14 cellular contexts compared by ENCODE assay signal in the genomic region with DNA sequence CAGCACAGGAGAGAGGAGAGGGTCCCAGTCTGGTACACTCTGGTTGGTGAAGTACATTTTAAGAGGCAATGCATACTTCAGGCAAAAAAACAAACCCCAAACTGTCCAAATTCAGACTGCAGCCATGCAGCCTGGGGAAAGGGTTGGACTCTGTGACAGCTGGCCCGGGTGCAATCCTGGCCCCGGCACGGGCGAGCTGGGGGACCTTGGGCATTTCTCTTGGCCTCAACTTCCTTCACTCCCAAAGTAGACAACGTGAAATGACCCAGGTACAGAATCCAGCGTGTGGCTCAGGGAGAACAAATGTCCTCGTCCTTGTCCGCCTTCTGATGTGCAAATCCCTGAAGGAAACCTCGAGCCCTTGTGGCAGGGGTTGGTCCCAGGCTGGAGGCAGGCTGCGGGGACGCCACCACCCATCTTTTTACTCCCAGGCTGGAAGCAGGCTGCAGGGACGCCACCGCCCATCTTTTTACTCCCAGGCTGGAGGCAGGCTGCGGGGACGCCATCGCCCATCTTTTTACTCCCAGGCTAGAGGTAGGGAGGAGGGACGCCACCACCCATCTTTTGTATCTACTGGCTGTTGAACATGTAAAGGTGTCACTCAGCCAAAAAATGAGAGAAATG.
A peak's percentile ranks its signal among the peaks of the same experiment; 100 is the strongest.
DNase-seq lines count a peak whose midpoint lies in the region; ATAC-seq and TF ChIP-seq lines count a peak whose summit lies in the region.
"Had no signal": no experiment of that assay in that cellular context is flagged by ENCODE, and none has a peak within 500 bp of the region (broad histone marks: within the 10 kb centered on the region; RNA-seq: fewer than 3 reads in every experiment).

No MANE protein-coding gene starts in this region.

- TF ChIP-seq CTCF in left ventricle myocardium inferior (IDR thresholded peaks at IDR 0.05; ENCODE audit: borderline replicate concordance) (no peak), heart left ventricle (IDR thresholded peaks at IDR 0.05) (no peak), IMR-90 (conservative IDR thresholded peaks at IDR 0.05; ENCODE audit: low read depth, low read length) (no peak), left lung (IDR thresholded peaks at IDR 0.05) (no peak), lower lobe of right lung (IDR thresholded peaks at IDR 0.05) (no peak)

- H2BK120ac ChIP-seq in IMR-90 (ENCODE audit: low read depth, low read length), result no peak overlapping the region

- no peak for TF ChIP-seq RAD21 in IMR-90 (IDR thresholded peaks at IDR 0.05; ENCODE audit: low read length)

- H2BK15ac ChIP-seq in IMR-90 (ENCODE audit: low read depth, low read length), result no peak overlapping the region

- DNase-seq in left ventricle myocardium inferior, result peak; percentile 10
- DNase-seq in heart left ventricle, result no peak
- no peak for DNase-seq in IMR-90
- DNase-seq in left lung, result peak; percentile 20 to 36
- no peak for DNase-seq in CD1c-positive myeloid dendritic cell (ENCODE audit: extremely low spot score)
- no peak for DNase-seq in lower lobe of right lung
- no peak for DNase-seq in NOMO-1 treated with dmso at 0.1 percent for 144 hours (lab: John Stamatoyannopoulos, UW; ENCODE audit: unreplicated experiment)
- DNase-seq: Caco-2; CD8-positive, alpha-beta memory T cell; DND-41; GDM1; H9 had no signal

- ATAC-seq in heart left ventricle (no peak), IMR-90 (ENCODE audit: low read depth) (no peak), left lung (no peak), lower lobe of right lung (no peak)
- ATAC-seq: GM23338 had no signal

- H3K4me3 ChIP-seq in left ventricle myocardium inferior (no peak overlapping the region), heart left ventricle (no peak overlapping the region), IMR-90 (ENCODE audit: insufficient read depth, low read depth, low read length) (no peak overlapping the region), left lung (no peak overlapping the region), lower lobe of right lung (no peak overlapping the region)
- H3K4me3 ChIP-seq: GM23338 had no signal

- H3K4me2 ChIP-seq in IMR-90 (ENCODE audit: low read depth, low read length), result no peak overlapping the region
- H3K4me2 ChIP-seq: GM23338 had no signal

- no peak overlapping the region for H4K5ac ChIP-seq in IMR-90 (ENCODE audit: low read depth, low read length)

- H3K27me3 ChIP-seq in left ventricle myocardium inferior (ENCODE audit: low read depth), result no peaks in the 10 kb centered on the region
- no peaks in the 10 kb centered on the region for H3K27me3 ChIP-seq in heart left ventricle
- H3K27me3 ChIP-seq in IMR-90 (ENCODE audit: control insufficient read depth, insufficient read depth, low read length), result no peaks in the 10 kb centered on the region
- H3K27me3 ChIP-seq in left lung, result no peaks in the 10 kb centered on the region
- no peaks in the 10 kb centered on the region for H3K27me3 ChIP-seq in lower lobe of right lung (ENCODE audit: low read depth)

- H4K20me1 ChIP-seq in IMR-90 (ENCODE audit: insufficient read depth, low read length), result peaks cover under 1% of the 10 kb centered on the region; the same call in 1 of the 2 replicates

- no peak overlapping the region for H4K91ac ChIP-seq in IMR-90 (ENCODE audit: insufficient read depth, low read depth, low read length)

- POLR2A ChIA-PET in IMR-90 (lab: Charles Lee; ENCODE audit: unreplicated experiment), result no interaction called here

- in situ Hi-C loops in IMR-90 (cut with MboI; ENCODE audit: low sequenced_read_pairs), result no loop called here

- H3K27ac ChIP-seq in left ventricle myocardium inferior (replicated peaks) (peak overlapping the region; percentile 91), heart left ventricle (peak overlapping the region in 5 of 12 donors; percentile 32 to 90 (median 77)), IMR-90 (ENCODE audit: insufficient read depth, low read length) (no peak overlapping the region), left lung (no peak overlapping the region), lower lobe of right lung (no peak overlapping the region)
- H3K27ac ChIP-seq: C4-2B had no signal

- H3K14ac ChIP-seq in IMR-90 (replicated peaks; ENCODE audit: low read depth, low read length), result no peak overlapping the region

- H3K23ac ChIP-seq in IMR-90 (ENCODE audit: low read depth, low read length), result no peak overlapping the region

- no peak overlapping the region for H2AK5ac ChIP-seq in IMR-90 (ENCODE audit: low read depth, low read length)

- H2BK5ac ChIP-seq in IMR-90 (ENCODE audit: low read depth, low read length, poor library complexity, severe bottlenecking), result no peak overlapping the region

- H3K56ac ChIP-seq in IMR-90 (ENCODE audit: extremely low read depth, insufficient read depth, low read length), result no peak overlapping the region

- H3K9me1 ChIP-seq in IMR-90 (ENCODE audit: insufficient read depth, low read length), result 0 out of 2 replicates have a peak, but pooled peaks cover 1% of the 10 kb centered on the region

- H3K36me3 ChIP-seq in left ventricle myocardium inferior, result peaks cover 11% of the 10 kb centered on the region
- H3K36me3 ChIP-seq in heart left ventricle, result peaks cover 0 to 48% (median 11%) of the 10 kb centered on the region in 9 donors
- H3K36me3 ChIP-seq in IMR-90 (ENCODE audit: control insufficient read depth, insufficient read depth, low read length), result peaks cover 22% of the 10 kb centered on the region
- H3K36me3 ChIP-seq in left lung, result peaks cover 0 to 63% of the 10 kb centered on the region in 2 donors
- peaks cover 33% of the 10 kb centered on the region for H3K36me3 ChIP-seq in lower lobe of right lung

- BruUV-seq in IMR-90 (replicated peaks; lab: Mats Ljungman, UMichigan), result no TSS peak

- peaks cover 47% of the 10 kb centered on the region for H3K4me1 ChIP-seq in left ventricle myocardium inferior
- peaks cover 0 to 32% (median 10%) of the 10 kb centered on the region in 12 donors for H3K4me1 ChIP-seq in heart left ventricle
- H3K4me1 ChIP-seq in IMR-90 (ENCODE audit: control insufficient read depth, insufficient read depth, low read length), result no peaks in the 10 kb centered on the region
- H3K4me1 ChIP-seq in left lung, result no peaks in the 10 kb centered on the region
- no peaks in the 10 kb centered on the region for H3K4me1 ChIP-seq in lower lobe of right lung
- H3K4me1 ChIP-seq: Caco-2 had no signal

- no peaks in the 10 kb centered on the region for H3K79me1 ChIP-seq in IMR-90 (ENCODE audit: low read depth in 1 of 2, low read length in 2 of 2)

- intact Hi-C loops in left ventricle myocardium inferior (cut with micrococcal nuclease) (no loop called here), heart left ventricle (cut with DNase I) (no loop called here), IMR-90 (cut with micrococcal nuclease) (no loop called here), left lung (cut with DNase I) (no loop called here), lower lobe of right lung (cut with DNase I) (no loop called here)

- H4K8ac ChIP-seq in IMR-90 (ENCODE audit: low read depth in 2 of 2, low read length in 2 of 2), result no peak overlapping the region

- no peak overlapping the region for H3K9ac ChIP-seq in IMR-90 (ENCODE audit: low read depth, low read length)

- no peak overlapping the region for H2BK20ac ChIP-seq in IMR-90 (ENCODE audit: low read depth, low read length)

- TF ChIP-seq POLR2A in heart left ventricle (IDR thresholded peaks at IDR 0.05) (no peak), IMR-90 (IDR thresholded peaks at IDR 0.05; ENCODE audit: low read depth, low read length) (no peak)

- H3K9me3 ChIP-seq in left ventricle myocardium inferior (replicated peaks) (no peaks in the 10 kb centered on the region), heart left ventricle (no peaks in the 10 kb centered on the region), IMR-90 (ENCODE audit: control insufficient read depth, insufficient read depth, low read length) (no peaks in the 10 kb centered on the region), left lung (no peaks in the 10 kb centered on the region), lower lobe of right lung (no peaks in the 10 kb centered on the region)
- H3K9me3 ChIP-seq: Caco-2 had no signal

- H2AFZ ChIP-seq in IMR-90 (replicated peaks; ENCODE audit: low read length, poor library complexity), result no peak overlapping the region
- H2AFZ ChIP-seq: GM23338 had no signal

- H3K18ac ChIP-seq in IMR-90 (ENCODE audit: low read depth, low read length), result no peak overlapping the region

- H2AK9ac ChIP-seq in IMR-90 (replicated peaks; ENCODE audit: low read depth, low read length, poor library complexity), result peak overlapping the region; percentile 66

- no peak overlapping the region for H3K4ac ChIP-seq in IMR-90 (ENCODE audit: low read depth, low read length)

- dilution Hi-C loops in IMR-90 (cut with HindIII; ENCODE audit: low sequenced_read_pairs, unreplicated experiment), result no loop called here

- 88 to 92% (median 89%) methylated on average over 16 to 17 of the region's 17 CpGs for WGBS in heart left ventricle, 4 donors
- WGBS in IMR-90 (ENCODE audit: extremely low coverage in 2 of 2, insufficient read length in 1 of 2), 2 experiments, result 88% methylated on average over 4 of the region's 17 CpGs; no CpG with 5 or more reads in 1 of the 2 experiments

- CTCF ChIA-PET in IMR-90 (lab: Yijun Ruan, JAX), result no interaction called here

TF ChIP-seq in IMR-90, 13 proteins besides CTCF, POLR2A, EP300 and RAD21 (continues in another document):
- no peak for TF ChIP-seq SMC3 (IDR thresholded peaks at IDR 0.05; ENCODE audit: low read depth, low read length)
- TF ChIP-seq FOS (IDR thresholded peaks at IDR 0.05; ENCODE audit: low read depth, low read length), result no peak
- TF ChIP-seq USF2 (IDR thresholded peaks at IDR 0.05; ENCODE audit: low read depth, low read length), result no peak
- no peak for TF ChIP-seq ELK1 (IDR thresholded peaks at IDR 0.05; ENCODE audit: borderline replicate concordance, low read depth, low read length)
- TF ChIP-seq NFE2L2 (IDR thresholded peaks at IDR 0.05; ENCODE audit: low read depth, low read length), result no peak
- TF ChIP-seq MAZ (IDR thresholded peaks at IDR 0.05; ENCODE audit: borderline replicate concordance, low read depth, low read length), result no peak
- TF ChIP-seq BHLHE40 (IDR thresholded peaks at IDR 0.05; ENCODE audit: low read depth, low read length), result no peak

Comparison
In these comparisons a context has a peak if more than half of its experiments do, and no peak if none do; other contexts are left out.
1. DNase-seq: peak in left ventricle myocardium inferior (single experiment) and left lung (2 of 2); none in heart left ventricle (0 of 5), IMR-90 (single experiment), CD1c-positive myeloid dendritic cell (single experiment), lower lobe of right lung (single experiment) and NOMO-1 treated with dmso at 0.1 percent for 144 hours (single experiment).